Comparison of ENCODE assay signal across 20 cellular contexts in genomic region chr15:66739287-66739686, GRCh38. TPM values are rescaled to one million over a fixed set of nuclear protein-coding genes. Genes with fewer than 3 reads are reported as not detected.
"Had no signal": no experiment of that assay in that cellular context is flagged by ENCODE, and none has a peak within 500 bp of the region (broad histone marks: within the 10 kb centered on the region; RNA-seq: fewer than 3 reads in every experiment).

No MANE protein-coding gene starts in this region.

- H3K27me3 ChIP-seq: heart right ventricle, left lung, stomach, thyroid gland, upper lobe of left lung had no signal

- H3K4me3 ChIP-seq: heart right ventricle, left lung, mucosa of descending colon, stomach, thyroid gland had no signal

- H3K9me3 ChIP-seq: heart right ventricle, left lung, mucosa of descending colon, stomach, thyroid gland, upper lobe of left lung had no signal

- H3K27ac ChIP-seq: foreskin keratinocyte, heart right ventricle, left lung had no signal

- DNase-seq: activated CD4-positive, alpha-beta T cell treated with anti-CD3 and anti-CD28 coated beads for 36 hours; activated CD4-positive, CD25-positive, alpha-beta regulatory T cell; activated CD8-positive, alpha-beta T cell treated with anti-CD3 and anti-CD28 coated beads, Interleukin-2, amount 10 ng/mL, durations not matched to agents 7 days and 5 days; activated naive CD4-positive, alpha-beta T cell; activated T-cell treated with anti-CD3 and anti-CD28 coated beads for 4 hours; activated T-cell treated with anti-CD3 and anti-CD28 coated beads, Interleukin-2, amount 50 U/mL, for 72 hours; foreskin keratinocyte; heart right ventricle; kidney glomerular epithelial cell; mucosa of descending colon; stimulated activated CD4-positive, alpha-beta T cell treated with anti-CD3 and anti-CD28 coated beads, Interleukin-15, amount 100 ng/mL, for 24 hours; stimulated activated CD4-positive, alpha-beta T cell treated with anti-CD3 and anti-CD28 coated beads, Interleukin-2, amount 100 ng/mL, for 24 hours; stimulated activated naive B cell treated with anti-CD40 and anti-IgM and Interleukin-4, amounts not matched to agents 10 μg/mL and 1 μg/mL and 100 μg/mL, for 72 hours; stomach; thyroid gland; upper lobe of left lung had no signal

- H3K4me1 ChIP-seq: foreskin keratinocyte had no signal

- ATAC-seq: activated CD4-positive, alpha-beta T cell treated with anti-CD3 and anti-CD28 coated beads for 36 hours; activated CD8-positive, alpha-beta T cell treated with anti-CD3 and anti-CD28 coated beads, Interleukin-2, amount 10 ng/mL, durations not matched to agents 7 days and 5 days; activated naive CD4-positive, alpha-beta T cell treated with anti-CD3 and anti-CD28 coated beads, Interleukin-2, amount 50 U/mL, for 72 hours; activated T-cell treated with anti-CD3 and anti-CD28 coated beads, Interleukin-2, amount 50 U/mL, for 72 hours; esophagus mucosa; foreskin keratinocyte; heart right ventricle; left lung; mucosa of descending colon; natural killer cell treated with Interleukin-12 subunit alpha and Interleukin-12 subunit beta and Interleukin-15 and Interleukin-18, amount 100 ng/mL, for 72 hours; stimulated activated naive B cell treated with anti-CD40 and anti-IgM and Interleukin-4, amounts not matched to agents 10 μg/mL and 1 μg/mL and 100 μg/mL, for 72 hours had no signal

- H3K36me3 ChIP-seq: heart right ventricle, left lung, stomach, thyroid gland had no signal

RNA-seq across cellular contexts. Expression of gene SMAD6, which starts 37.3 kb away (rescaled TPM):
- total RNA-seq: foreskin keratinocyte had no signal
